8 cellular contexts compared by ENCODE assay signal in genomic region chr1:8873506-8874229, GRCh38. TPM values are rescaled to one million over a fixed set of nuclear protein-coding genes. Genes with fewer than 3 reads are reported as not detected.
DNase-seq lines count a peak whose midpoint lies in the region; ATAC-seq and TF ChIP-seq lines count a peak whose summit lies in the region.

No MANE protein-coding gene starts in this region.

- DNase-seq in NCI-H345 (lab: John Stamatoyannopoulos, UW) (peak; percentile 29), NCI-H345 treated with DMSO at 0.1 percent for 48 hours (lab: John Stamatoyannopoulos, UW; ENCODE audit: unreplicated experiment) (no peak), T-helper 2 cell (peak in 3 of 5 experiments; percentile 27 to 80 (median 72)), amniotic stem cell (lab: John Stamatoyannopoulos, UW) (peak; percentile 97), hepatocyte (ENCODE audit: low spot score) (peak; percentile 92), gastrocnemius medialis (peak; percentile 79 to 91)

- ATAC-seq in gastrocnemius medialis (peak; percentile 73 to 74), HG02981 (IDR thresholded peaks at IDR 0.05; ENCODE audit: unreplicated experiment) (no peak), GM18861 (IDR thresholded peaks at IDR 0.05; ENCODE audit: unreplicated experiment) (no peak)

- intact Hi-C loops in gastrocnemius medialis (cut with DNase I; ENCODE audit: low total_unique reads): loop anchor here (10.0 kb wide), 1 partner anchor 909 kb away; the partner anchor contains the start of gene PARK7

- TF ChIP-seq POLR2A in gastrocnemius medialis (IDR thresholded peaks at IDR 0.05): peak in 1 of 2 donors; percentile 18

- H3K36me3 ChIP-seq in hepatocyte (replicated peaks; ENCODE audit: insufficient read depth, low read depth) (peaks cover 6% of the 10 kb centered on the region), gastrocnemius medialis (peaks cover 0 to 60% of the 10 kb centered on the region in 2 donors)

- H3K79me2 ChIP-seq in hepatocyte: peaks cover 86% of the 10 kb centered on the region

- H3K4me3 ChIP-seq in hepatocyte (no peak overlapping the region), gastrocnemius medialis (peak overlapping the region in 1 of 4 donors; percentile 2)

- H3K27me3 ChIP-seq in hepatocyte (no peaks in the 10 kb centered on the region), gastrocnemius medialis (no peaks in the 10 kb centered on the region)

- H3K4me2 ChIP-seq in hepatocyte: peak overlapping the region; percentile 89

- H3K27ac ChIP-seq in hepatocyte: peak overlapping the region; percentile 98
- peak overlapping the region; percentile 58 to 97 (median 96) for H3K27ac ChIP-seq in gastrocnemius medialis

- no peak overlapping the region for H2AFZ ChIP-seq in hepatocyte

- no peak for TF ChIP-seq CTCF in hepatocyte (IDR thresholded peaks at IDR 0.05; ENCODE audit: poor library complexity)
- TF ChIP-seq CTCF in gastrocnemius medialis (IDR thresholded peaks at IDR 0.05 in 4 of 5, conservative IDR thresholded peaks at IDR 0.05 in 1 of 5): no peak

- H3K9me2 ChIP-seq in hepatocyte (replicated peaks; ENCODE audit: insufficient read depth): no peaks in the 10 kb centered on the region

- H3K9me3 ChIP-seq in hepatocyte (ENCODE audit: low read depth) (no peaks in the 10 kb centered on the region), gastrocnemius medialis (no peaks in the 10 kb centered on the region)

- peaks cover 68% of the 10 kb centered on the region for H4K20me1 ChIP-seq in hepatocyte (ENCODE audit: insufficient read depth, poor library complexity, severe bottlenecking)

- in situ Hi-C loops in gastrocnemius medialis (cut with MboI; ENCODE audit: low sequenced_read_pairs in 4 of 4): loop anchor here in 1 of 4 donors (25.0 kb wide), 1 partner anchor 114 kb away; no protein-coding TSS in a partner anchor

- H3K4me1 ChIP-seq in hepatocyte (ENCODE audit: insufficient read depth) (peaks cover 59% of the 10 kb centered on the region), gastrocnemius medialis (peaks cover 45 to 47% of the 10 kb centered on the region in 2 donors)

- 44% methylated on average over 4 of the region's 5 CpGs for WGBS in hepatocyte (ENCODE audit: low lambda C conversion rate, missing lambda C conversion rate)

RNA-seq across cellular contexts. Expression of gene ENO1, which starts 4.8 kb away (rescaled TPM):
- 580 and 659 TPM in 2 replicates for total RNA-seq in hepatocyte
- polyA plus RNA-seq in hepatocyte: 868 and 876 TPM in 2 replicates
- 100 to 1,000 TPM; 112 to 354 (median 209) TPM for total RNA-seq in gastrocnemius medialis

RNA-seq across cellular contexts. Expression of gene RERE, which starts 56.2 kb away (rescaled TPM):
- 39.8 and 46.0 TPM in 2 replicates for total RNA-seq in hepatocyte
- polyA plus RNA-seq in hepatocyte: 62.8 and 74.3 TPM in 2 replicates
- 100 to 1,000 TPM in 3 of 4 donors, 10 to 100 TPM in 1; 60.8 to 106 (median 102) TPM for total RNA-seq in gastrocnemius medialis

Comparison
In these comparisons a context has a peak if more than half of its experiments do, and no peak if none do; other contexts are left out.
1. ATAC-seq: peak in gastrocnemius medialis (2 of 2); none in HG02981 (single experiment) and GM18861 (single experiment).